11 cellular contexts compared by ENCODE assay signal in genomic region chrX:40009462-40009851, GRCh38.
DNase-seq lines count a peak whose midpoint lies in the region; FAIRE-seq and TF ChIP-seq lines count a peak whose summit lies in the region.
"Had no signal": no experiment of that assay in that cellular context is flagged by ENCODE, and none has a peak within 500 bp of the region (broad histone marks: within the 10 kb centered on the region; RNA-seq: fewer than 3 reads in every experiment).

No MANE protein-coding gene starts in this region.

- H3K9me3 ChIP-seq in CD8-positive, alpha-beta memory T cell (ENCODE audit: low read length), result no peaks in the 10 kb centered on the region
- H3K9me3 ChIP-seq in ectodermal cell (ENCODE audit: control insufficient read depth, low read length) (no peaks in the 10 kb centered on the region), neuronal stem cell (replicated peaks in 1 of 2; ENCODE audit: control insufficient read depth in 2 of 2, insufficient read depth in 1 of 2, low read depth in 1 of 2, low read length in 2 of 2) (no peaks in the 10 kb centered on the region), vagina (no peaks in the 10 kb centered on the region)
- H3K9me3 ChIP-seq: uterus had no signal

- no peak for TF ChIP-seq CTCF in vagina (IDR thresholded peaks at IDR 0.05)

- DNase-seq in CD8-positive, alpha-beta memory T cell, result no peak
- DNase-seq in NCI-H1092 (lab: John Stamatoyannopoulos, UW), result peak; percentile 24
- no peak for DNase-seq in neuronal stem cell (ENCODE audit: low spot score)
- DNase-seq in NCI-H748 treated with DMSO at 0.1 percent for 48 hours (lab: John Stamatoyannopoulos, UW), result no peak
- no peak for DNase-seq in urothelium cell line (ENCODE audit: low spot score)
- no peak for DNase-seq in vagina (ENCODE audit: extremely low spot score in 2 of 2)
- no peak for DNase-seq in central memory CD4-positive, alpha-beta T cell
- DNase-seq: cerebellar nuclear complex had no signal

- no peak overlapping the region for H3K4ac ChIP-seq in neuronal stem cell (ENCODE audit: low read length)

- peaks cover 10% of the 10 kb centered on the region for H3K4me1 ChIP-seq in CD8-positive, alpha-beta memory T cell (ENCODE audit: insufficient read depth, low read length)
- H3K4me1 ChIP-seq in ectodermal cell (ENCODE audit: control insufficient read depth, insufficient read depth, low read length) (peaks cover 31% of the 10 kb centered on the region), neuronal stem cell (ENCODE audit: control insufficient read depth in 2 of 2, insufficient read depth in 1 of 2, low read depth in 1 of 2, low read length in 2 of 2) (peaks cover 11 to 22% of the 10 kb centered on the region in 2 donors), vagina (peaks cover 41% of the 10 kb centered on the region)

- H3K27me3 ChIP-seq in CD8-positive, alpha-beta memory T cell (ENCODE audit: insufficient read depth, low read length, poor library complexity, severe bottlenecking), result no peaks in the 10 kb centered on the region
- peaks cover 98% of the 10 kb centered on the region for H3K27me3 ChIP-seq in ectodermal cell (ENCODE audit: control insufficient read depth, insufficient read depth, low read length, poor library complexity, severe bottlenecking)
- H3K27me3 ChIP-seq in neuronal stem cell (ENCODE audit: control insufficient read depth in 3 of 3, insufficient read depth in 3 of 3, low read depth in 1 of 3, low read length in 3 of 3), result peaks cover 0 to 24% (median 0%) of the 10 kb centered on the region in 3 experiments
- H3K27me3 ChIP-seq in vagina, result no peaks in the 10 kb centered on the region
- H3K27me3 ChIP-seq: uterus had no signal

- peak overlapping the region; percentile 86 for H3K9ac ChIP-seq in neuronal stem cell (ENCODE audit: low read depth, low read length, poor library complexity)

- H3K79me1 ChIP-seq in neuronal stem cell (ENCODE audit: low read depth, low read length), result peaks cover 2% of the 10 kb centered on the region

- CTCF ChIA-PET in CD8-positive, alpha-beta memory T cell (lab: Charles Lee), result no interaction called here

- H4K91ac ChIP-seq in neuronal stem cell (ENCODE audit: low read depth, low read length, poor library complexity), result peak overlapping the region; percentile 72

- no peak overlapping the region for H3K23ac ChIP-seq in neuronal stem cell (ENCODE audit: low read depth, low read length, poor library complexity)

- peak overlapping the region; percentile 77 for H2AFZ ChIP-seq in neuronal stem cell (ENCODE audit: low read length)

- intact Hi-C loops in vagina (cut with DNase I), result loop anchor here (5.0 kb wide), 1 partner anchor 158 kb away; no protein-coding TSS in a partner anchor

- H3K27ac Mint-ChIP-seq in CD8-positive, alpha-beta memory T cell, result no peak overlapping the region

- H2BK5ac ChIP-seq in neuronal stem cell (ENCODE audit: low read length), result no peak overlapping the region

- peak overlapping the region; percentile 92 for H4K8ac ChIP-seq in neuronal stem cell (ENCODE audit: low read depth, low read length)

- peak overlapping the region; percentile 49 for H2BK15ac ChIP-seq in neuronal stem cell (ENCODE audit: low read length)

- peaks cover 0 to 2% (median 0%) of the 10 kb centered on the region in 5 donors for H3K9me3 Mint-ChIP-seq in CD8-positive, alpha-beta memory T cell

- H3K18ac ChIP-seq in neuronal stem cell (ENCODE audit: low read length), result peak overlapping the region; percentile 94

- H3K4me3 ChIP-seq in CD8-positive, alpha-beta memory T cell (ENCODE audit: low read length), result no peak overlapping the region
- H3K4me3 ChIP-seq in ectodermal cell (ENCODE audit: insufficient read depth, low read depth, low read length) (peak overlapping the region; percentile 34), neuronal stem cell (ENCODE audit: low read length in 2 of 2) (peak overlapping the region in 1 of 2 donors; percentile 68), vagina (peak overlapping the region in 1 of 2 donors; percentile 15)
- H3K4me3 ChIP-seq: uterus had no signal

- TF ChIP-seq POLR2A in vagina (IDR thresholded peaks at IDR 0.05), result no peak

- no peak overlapping the region for H2BK12ac ChIP-seq in neuronal stem cell (ENCODE audit: low read length)

- H3K36me3 ChIP-seq in CD8-positive, alpha-beta memory T cell (ENCODE audit: insufficient read depth, low read length), result no peaks in the 10 kb centered on the region
- H3K36me3 ChIP-seq in ectodermal cell (ENCODE audit: control insufficient read depth, insufficient read depth, low read length) (no peaks in the 10 kb centered on the region), neuronal stem cell (replicated peaks in 1 of 2; ENCODE audit: control insufficient read depth in 2 of 2, insufficient read depth in 2 of 2, low read length in 2 of 2) (no peaks in the 10 kb centered on the region), vagina (no peaks in the 10 kb centered on the region)
- H3K36me3 ChIP-seq: uterus had no signal

- H3K36me3 Mint-ChIP-seq in CD8-positive, alpha-beta memory T cell, result no peaks in the 10 kb centered on the region

- H2BK120ac ChIP-seq in neuronal stem cell (ENCODE audit: low read depth, low read length), result no peak overlapping the region

- peak overlapping the region; percentile 62 for H3K4me2 ChIP-seq in neuronal stem cell (ENCODE audit: insufficient read depth, low read length, poor library complexity, severe bottlenecking)

- peak overlapping the region; percentile 58 to 82 (median 73) for H3K4me3 Mint-ChIP-seq in CD8-positive, alpha-beta memory T cell

- POLR2A ChIA-PET in CD8-positive, alpha-beta memory T cell (lab: Charles Lee), result no interaction called here

- WGBS in ectodermal cell, 2 experiments, result 0% methylated on average over 33 to 35 of the region's 35 CpGs
- WGBS in neuronal stem cell (ENCODE audit: extremely low coverage in 2 of 2, insufficient read length in 2 of 2, insufficient replicate concordance in 1 of 2), 2 donors, result no CpG with 5 or more reads among the region's 35 CpGs

- FAIRE-seq in urothelium cell line (lab: Jason Lieb, UNC), result no peak

- no peak overlapping the region for H2AK5ac ChIP-seq in neuronal stem cell (ENCODE audit: low read depth, low read length)

- H3K4me1 Mint-ChIP-seq in CD8-positive, alpha-beta memory T cell, result peaks cover 18 to 42% (median 24%) of the 10 kb centered on the region in 3 donors

- H3K27ac ChIP-seq in CD8-positive, alpha-beta memory T cell (ENCODE audit: low read depth, low read length), result no peak overlapping the region
- no peak overlapping the region for H3K27ac ChIP-seq in ectodermal cell (ENCODE audit: insufficient read depth, low read depth, low read length, poor library complexity, severe bottlenecking)
- no peak overlapping the region for H3K27ac ChIP-seq in neuronal stem cell (replicated peaks; ENCODE audit: low read length)
- no peak overlapping the region for H3K27ac ChIP-seq in vagina
- H3K27ac ChIP-seq: HL-60, uterus had no signal

- peaks cover 18 to 44% of the 10 kb centered on the region in 2 donors for H3K27me3 Mint-ChIP-seq in CD8-positive, alpha-beta memory T cell

- no peak overlapping the region for H3K14ac ChIP-seq in neuronal stem cell (ENCODE audit: low read length)
